Comparison of ENCODE assay signal across 9 cellular contexts in the genomic region with DNA sequence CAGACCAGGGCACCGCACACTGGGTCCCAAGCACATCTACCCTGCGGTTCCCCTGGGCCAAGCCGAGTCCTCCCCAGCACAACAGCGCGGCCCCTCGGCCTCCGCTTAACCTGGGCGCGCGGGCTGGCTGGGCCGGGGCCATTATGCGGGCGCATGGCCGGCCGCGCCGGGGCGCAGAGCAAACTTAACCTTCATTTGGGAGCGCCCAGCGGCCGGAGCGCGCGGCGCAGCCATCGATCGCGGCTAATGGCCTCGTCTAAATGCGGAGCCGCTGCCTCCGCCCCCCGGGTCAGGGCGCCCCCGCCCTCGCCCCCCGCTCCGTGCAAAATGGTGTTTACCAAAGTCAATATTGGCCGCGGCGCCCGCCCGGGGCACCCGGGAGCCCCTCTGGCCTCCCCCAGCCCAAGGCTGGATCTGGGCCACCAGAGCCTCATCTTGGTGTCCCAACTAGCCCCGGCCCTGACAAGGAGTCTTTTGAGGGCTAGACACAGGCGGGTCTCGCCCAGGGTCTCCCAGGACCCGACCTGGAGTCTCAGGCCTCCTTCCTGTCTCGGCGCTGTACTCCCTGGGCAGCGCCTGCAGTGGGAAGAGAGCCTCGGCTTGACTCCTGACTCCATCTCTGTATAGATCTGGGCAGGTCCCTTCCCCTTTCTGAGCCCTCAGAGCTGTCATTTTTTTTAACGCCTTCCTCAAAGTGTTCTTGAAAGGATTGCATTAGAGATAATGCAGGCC.
A peak's percentile ranks its signal among the peaks of the same experiment; 100 is the strongest.
DNase-seq lines count a peak whose midpoint lies in the region; ATAC-seq and TF ChIP-seq lines count a peak whose summit lies in the region.
"Had no signal": no experiment of that assay in that cellular context is flagged by ENCODE, and none has a peak within 500 bp of the region (broad histone marks: within the 10 kb centered on the region; RNA-seq: fewer than 3 reads in every experiment).

No MANE protein-coding gene starts in this region.

- H3K9ac ChIP-seq in iPS-20b (ENCODE audit: low read depth, low read length): peak overlapping the region; percentile 47; the same call in 1 of the 2 replicates

- no peaks in the 10 kb centered on the region for H3K9me3 ChIP-seq in iPS-20b (ENCODE audit: insufficient read depth, low read depth, low read length)
- H3K9me3 ChIP-seq in tibial nerve: no peaks in the 10 kb centered on the region
- no peaks in the 10 kb centered on the region for H3K9me3 ChIP-seq in PC-9 (ENCODE audit: insufficient read depth, low read depth)

- CTCF ChIA-PET in WTC11 (lab: Charles Lee) (interaction anchor here (0.6 to 5.9 kb wide), 61 partner anchors 9 to 806 kb away, joined by 3 to 133 read pairs (median 7); a partner anchor contains a TSS), PC-9 (lab: Charles Lee) (interaction anchor here (0.7 to 2.1 kb wide), 5 partner anchors 288 to 546 kb away, joined by 4 to 36 read pairs (median 8); a partner anchor contains a TSS)

- no peaks in the 10 kb centered on the region for H4K20me1 ChIP-seq in PC-9 (ENCODE audit: insufficient read depth)

- H3K27ac Mint-ChIP-seq in WTC11: no peak overlapping the region
- H3K27ac Mint-ChIP-seq: activated naive CD8-positive, alpha-beta T cell had no signal

- intact Hi-C loops in PC-9 (cut with micrococcal nuclease; ENCODE audit: unreplicated experiment): loop anchor here (5.0 kb wide), 2 partner anchors 273 to 548 kb away; no protein-coding TSS in a partner anchor

- TF ChIP-seq CTCF in WTC11 (IDR thresholded peaks at IDR 0.05) (peak; percentile 10; the same call in 1 of the 2 replicates), tibial nerve (IDR thresholded peaks at IDR 0.05) (peak in 4 of 5 experiments; percentile 15 to 50 (median 34)), PC-9 (conservative IDR thresholded peaks at IDR 0.05) (no peak)

- BruUV-seq in PC-9 (replicated peaks; lab: Mats Ljungman, UMichigan): no TSS peak

- no peak overlapping the region for H2AFZ ChIP-seq in PC-9

- DNase-seq in SIG-M5 treated with dmso at 0.1 percent for 504 hours (lab: John Stamatoyannopoulos, UW; ENCODE audit: unreplicated experiment) (peak; percentile 29), SIG-M5 (lab: John Stamatoyannopoulos, UW) (no peak), WTC11 (ENCODE audit: low spot score) (peak; percentile 77), tibial nerve (ENCODE audit: low spot score in 2 of 2) (no peak), PC-9 (no peak)

- no peaks in the 10 kb centered on the region for H3K9me2 ChIP-seq in PC-9 (ENCODE audit: insufficient read depth)

- H3K4me3 ChIP-seq in iPS-20b (ENCODE audit: low read length) (peak overlapping the region; percentile 52), tibial nerve (peak overlapping the region in 2 of 4 donors; percentile 5 to 43), PC-9 (no peak overlapping the region)

- peak overlapping the region; percentile 39 for H3K4me3 Mint-ChIP-seq in WTC11

- no peak for TF ChIP-seq POLR2A in tibial nerve (IDR thresholded peaks at IDR 0.05)

- H3K4me1 Mint-ChIP-seq in WTC11: peaks cover 15% of the 10 kb centered on the region

- peaks cover 9% of the 10 kb centered on the region; the same call in 1 of the 2 replicates for H3K4me1 ChIP-seq in iPS-20b (ENCODE audit: insufficient read depth, low read length)
- peaks cover 0 to 18% (median 11%) of the 10 kb centered on the region in 4 donors for H3K4me1 ChIP-seq in tibial nerve
- H3K4me1 ChIP-seq in PC-9 (replicated peaks; ENCODE audit: insufficient read depth): no peaks in the 10 kb centered on the region; the same call in 1 of the 2 replicates

- no peaks in the 10 kb centered on the region for H3F3A ChIP-seq in PC-9 (ENCODE audit: insufficient read depth, low read depth)

- no peak overlapping the region for H3K27ac ChIP-seq in iPS-20b (ENCODE audit: low read length)
- no peak overlapping the region for H3K27ac ChIP-seq in tibial nerve
- H3K27ac ChIP-seq in PC-9: no peak overlapping the region

- H3K36me3 Mint-ChIP-seq in WTC11: no peaks in the 10 kb centered on the region
- H3K36me3 Mint-ChIP-seq: activated naive CD8-positive, alpha-beta T cell had no signal

- H3K36me3 ChIP-seq in iPS-20b (ENCODE audit: insufficient read depth, low read depth, low read length): no peaks in the 10 kb centered on the region
- no peaks in the 10 kb centered on the region for H3K36me3 ChIP-seq in tibial nerve
- no peaks in the 10 kb centered on the region for H3K36me3 ChIP-seq in PC-9 (ENCODE audit: low read depth)

- TF ChIP-seq EP300 in tibial nerve (IDR thresholded peaks at IDR 0.05): no peak

- peaks cover 71% of the 10 kb centered on the region for H3K27me3 Mint-ChIP-seq in WTC11 (ENCODE audit: low read depth)

- ATAC-seq in WTC11 (peak; percentile 77), HG02840 (IDR thresholded peaks at IDR 0.05; ENCODE audit: low FRiP score, unreplicated experiment) (no peak), GM21528 (IDR thresholded peaks at IDR 0.05; ENCODE audit: low FRiP score, unreplicated experiment) (no peak)

- H3K79me2 ChIP-seq in PC-9 (ENCODE audit: low read depth): no peaks in the 10 kb centered on the region

- H3K27me3 ChIP-seq in iPS-20b (ENCODE audit: insufficient read depth, low read length) (peaks cover 81% of the 10 kb centered on the region), tibial nerve (peaks cover 0 to 34% of the 10 kb centered on the region in 2 donors), PC-9 (ENCODE audit: insufficient read depth, low read depth) (no peaks in the 10 kb centered on the region; the same call in 1 of the 2 replicates)

- POLR2A ChIA-PET in WTC11 (lab: Charles Lee) (interaction anchor here (0.7 kb wide), 1 partner anchor 30 kb away, joined by 3 read pairs; no protein-coding TSS in a partner anchor), PC-9 (lab: Charles Lee; ENCODE audit: unreplicated experiment) (no interaction called here)

- WGBS in tibial nerve, 2 donors: 6 to 12% methylated on average over 15 to 53 of the region's 53 CpGs

- H3K9me3 Mint-ChIP-seq in WTC11: no peaks in the 10 kb centered on the region

- H3K4me2 ChIP-seq in PC-9: no peak overlapping the region

TF ChIP-seq in WTC11, 78 proteins besides CTCF, POLR2A, EP300 and RAD21:
- TF ChIP-seq, protein P1, sequence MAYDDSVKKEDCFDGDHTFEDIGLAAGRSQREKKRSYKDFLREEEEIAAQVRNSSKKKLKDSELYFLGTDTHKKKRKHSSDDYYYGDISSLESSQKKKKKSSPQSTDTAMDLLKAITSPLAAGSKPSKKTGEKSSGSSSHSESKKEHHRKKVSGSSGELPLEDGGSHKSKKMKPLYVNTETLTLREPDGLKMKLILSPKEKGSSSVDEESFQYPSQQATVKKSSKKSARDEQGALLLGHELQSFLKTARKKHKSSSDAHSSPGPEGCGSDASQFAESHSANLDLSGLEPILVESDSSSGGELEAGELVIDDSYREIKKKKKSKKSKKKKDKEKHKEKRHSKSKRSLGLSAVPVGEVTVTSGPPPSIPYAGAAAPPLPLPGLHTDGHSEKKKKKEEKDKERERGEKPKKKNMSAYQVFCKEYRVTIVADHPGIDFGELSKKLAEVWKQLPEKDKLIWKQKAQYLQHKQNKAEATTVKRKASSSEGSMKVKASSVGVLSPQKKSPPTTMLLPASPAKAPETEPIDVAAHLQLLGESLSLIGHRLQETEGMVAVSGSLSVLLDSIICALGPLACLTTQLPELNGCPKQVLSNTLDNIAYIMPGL (CRISPR knock-in tag; IDR thresholded peaks at IDR 0.05): peak; percentile 78
- TF ChIP-seq, protein P2, sequence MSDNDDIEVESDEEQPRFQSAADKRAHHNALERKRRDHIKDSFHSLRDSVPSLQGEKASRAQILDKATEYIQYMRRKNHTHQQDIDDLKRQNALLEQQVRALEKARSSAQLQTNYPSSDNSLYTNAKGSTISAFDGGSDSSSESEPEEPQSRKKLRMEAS (CRISPR knock-in tag; IDR thresholded peaks at IDR 0.05): peak; percentile 71; the same call in 1 of the 2 replicates
- TF ChIP-seq ZBTB21 (CRISPR knock-in tag; IDR thresholded peaks at IDR 0.05; ENCODE audit: borderline replicate concordance): no peak
- TF ChIP-seq IRF2 (CRISPR knock-in tag; IDR thresholded peaks at IDR 0.05; ENCODE audit: borderline replicate concordance, low read depth): no peak

Comparison
In these comparisons a context has a peak if more than half of its experiments do, and no peak if none do; other contexts are left out.
1. DNase-seq: peak in SIG-M5 treated with dmso at 0.1 percent for 504 hours (single experiment) and WTC11 (single experiment); none in SIG-M5 (single experiment), tibial nerve (0 of 2) and PC-9 (0 of 2).